ENCODE assay signal across 1 cellular context in genomic region chr19:1591421-1592022, GRCh38.
TF ChIP-seq lines count a peak whose summit lies in the region.

No MANE protein-coding gene starts in this region.

TF ChIP-seq in HepG2, 621 proteins besides CTCF, POLR2A, EP300 and RAD21 (continued from another document and continues in another):
- peak; percentile 11; the same call in 1 of the 2 replicates for TF ChIP-seq ZNF580 (CRISPR knock-in tag; IDR thresholded peaks at IDR 0.05; ENCODE audit: borderline replicate concordance, low read depth)
- peak; percentile 34; the same call in 1 of the 2 replicates for TF ChIP-seq ZC3H4 (CRISPR knock-in tag; IDR thresholded peaks at IDR 0.05; ENCODE audit: borderline replicate concordance)
- TF ChIP-seq ZNF337 (CRISPR knock-in tag; IDR thresholded peaks at IDR 0.05; ENCODE audit: borderline replicate concordance, low read depth), result no peak
- TF ChIP-seq HES4 (CRISPR knock-in tag; IDR thresholded peaks at IDR 0.05; ENCODE audit: borderline replicate concordance), result no peak
- TF ChIP-seq ATF5 (CRISPR knock-in tag; IDR thresholded peaks at IDR 0.05; ENCODE audit: low read depth), result no peak
- 0 out of 2 replicates have a peak, but pooled peaks have one; percentile 38 for TF ChIP-seq AFF4 (CRISPR knock-in tag; IDR thresholded peaks at IDR 0.05)
- 0 out of 2 replicates have a peak, but pooled peaks have one; percentile 1 for TF ChIP-seq DMAP1 (CRISPR knock-in tag; IDR thresholded peaks at IDR 0.05)
- TF ChIP-seq TFE3 (CRISPR knock-in tag; IDR thresholded peaks at IDR 0.05), result no peak
- no peak for TF ChIP-seq ZNF414 (CRISPR knock-in tag; IDR thresholded peaks at IDR 0.05)
- no peak for TF ChIP-seq ZBTB25 (CRISPR knock-in tag; IDR thresholded peaks at IDR 0.05)
- TF ChIP-seq AGO2 (optimal IDR thresholded peaks at IDR 0.05; ENCODE audit: low read depth, low read length), result peak; percentile 19
- TF ChIP-seq TBP (CRISPR knock-in tag; IDR thresholded peaks at IDR 0.05), result no peak
- TF ChIP-seq ZNF253 (CRISPR knock-in tag; IDR thresholded peaks at IDR 0.05; ENCODE audit: borderline replicate concordance), result 0 out of 2 replicates have a peak, but pooled peaks have one; percentile 37
- no peak; the same call in 1 of the 2 replicates for TF ChIP-seq PLSCR1 (CRISPR knock-in tag; IDR thresholded peaks at IDR 0.05; ENCODE audit: borderline replicate concordance)
- TF ChIP-seq CBX2 (IDR thresholded peaks at IDR 0.05; ENCODE audit: low read depth, low read length), result no peak
- TF ChIP-seq CBX2 (CRISPR knock-in tag; IDR thresholded peaks at IDR 0.05; ENCODE audit: low read depth), result no peak
- 0 out of 2 replicates have a peak, but pooled peaks have one; percentile 9 for TF ChIP-seq NCOA2 (CRISPR knock-in tag; IDR thresholded peaks at IDR 0.05)
- TF ChIP-seq HNRNPL (IDR thresholded peaks at IDR 0.05; ENCODE audit: low read depth, low read length), result 0 out of 2 replicates have a peak, but pooled peaks have one; percentile 4
- no peak for TF ChIP-seq NONO (IDR thresholded peaks at IDR 0.05)
- TF ChIP-seq NONO (CRISPR knock-in tag; conservative IDR thresholded peaks at IDR 0.05), result 0 out of 2 replicates have a peak, but pooled peaks have one; percentile 15
- no peak for TF ChIP-seq ZNF460 (CRISPR knock-in tag; IDR thresholded peaks at IDR 0.05; ENCODE audit: borderline replicate concordance)
- TF ChIP-seq ZNF782 (CRISPR knock-in tag; IDR thresholded peaks at IDR 0.05; ENCODE audit: borderline replicate concordance), result no peak
- no peak for TF ChIP-seq ZNF652 (CRISPR knock-in tag; IDR thresholded peaks at IDR 0.05; ENCODE audit: borderline replicate concordance, low read depth)
- TF ChIP-seq KMT2A (CRISPR knock-in tag; IDR thresholded peaks at IDR 0.05), result peak; percentile 30; the same call in 1 of the 2 replicates
- TF ChIP-seq ZC3H13 (CRISPR knock-in tag; IDR thresholded peaks at IDR 0.05), result 0 out of 2 replicates have a peak, but pooled peaks have one; percentile 43
- no peak for TF ChIP-seq HOMEZ (CRISPR knock-in tag; IDR thresholded peaks at IDR 0.05; ENCODE audit: low read depth)
- TF ChIP-seq ZFP41 (CRISPR knock-in tag; IDR thresholded peaks at IDR 0.05; ENCODE audit: borderline replicate concordance), result no peak
- no peak for TF ChIP-seq HNF1B (CRISPR knock-in tag; IDR thresholded peaks at IDR 0.05)
- no peak for TF ChIP-seq KLF6 (CRISPR knock-in tag; IDR thresholded peaks at IDR 0.05)
- TF ChIP-seq ZNF850 (CRISPR knock-in tag; conservative IDR thresholded peaks at IDR 0.05), result no peak
- TF ChIP-seq ZNF550 (CRISPR knock-in tag; IDR thresholded peaks at IDR 0.05; ENCODE audit: borderline replicate concordance), result no peak
- TF ChIP-seq ZNF335 (CRISPR knock-in tag; IDR thresholded peaks at IDR 0.05), result no peak
- no peak for TF ChIP-seq ZNF18 (CRISPR knock-in tag; IDR thresholded peaks at IDR 0.05; ENCODE audit: insufficient replicate concordance)
- TF ChIP-seq SKI (IDR thresholded peaks at IDR 0.05; ENCODE audit: partially characterized antibody), result no peak
- TF ChIP-seq PAXIP1 (CRISPR knock-in tag; conservative IDR thresholded peaks at IDR 0.05), result 0 out of 2 replicates have a peak, but pooled peaks have one; percentile 18
- 0 out of 2 replicates have a peak, but pooled peaks have one; percentile 14 for TF ChIP-seq GTF3A (CRISPR knock-in tag; conservative IDR thresholded peaks at IDR 0.05)
- TF ChIP-seq HINFP (CRISPR knock-in tag; IDR thresholded peaks at IDR 0.05; ENCODE audit: low read depth), result no peak
- no peak for TF ChIP-seq ERF (CRISPR knock-in tag; IDR thresholded peaks at IDR 0.05)
- no peak for TF ChIP-seq ZSCAN30 (CRISPR knock-in tag; IDR thresholded peaks at IDR 0.05)
- TF ChIP-seq ZNF232 (CRISPR knock-in tag; IDR thresholded peaks at IDR 0.05; ENCODE audit: borderline replicate concordance), result 0 out of 2 replicates have a peak, but pooled peaks have one; percentile 1
- TF ChIP-seq ZNF468 (CRISPR knock-in tag; IDR thresholded peaks at IDR 0.05), result no peak
- TF ChIP-seq ZFP36L1 (CRISPR knock-in tag; IDR thresholded peaks at IDR 0.05), result no peak
